Comparison of ENCODE assay signal across 11 cellular contexts in genomic region chr12:953776-954175, GRCh38. TPM values are rescaled to one million over a fixed set of nuclear protein-coding genes. Genes with fewer than 3 reads are reported as not detected.
DNase-seq lines count a peak whose midpoint lies in the region; ATAC-seq and TF ChIP-seq lines count a peak whose summit lies in the region.
"Had no signal": no experiment of that assay in that cellular context is flagged by ENCODE, and none has a peak within 500 bp of the region (broad histone marks: within the 10 kb centered on the region; RNA-seq: fewer than 3 reads in every experiment).

No MANE protein-coding gene starts in this region.

- H3K4me1 Mint-ChIP-seq in CD14-positive monocyte, result peaks cover 18% of the 10 kb centered on the region

- H3K36me3 Mint-ChIP-seq in CD14-positive monocyte, result no peaks in the 10 kb centered on the region

- H3K4me3 ChIP-seq in SK-N-MC (peak overlapping the region; percentile 54), fibroblast of the aortic adventitia (ENCODE audit: low read depth, low read length) (no peak overlapping the region), right cardiac atrium (ENCODE audit: low read length) (no peak overlapping the region), stomach (no peak overlapping the region)
- H3K4me3 ChIP-seq: prostate gland had no signal

- H3K27me3 Mint-ChIP-seq in CD14-positive monocyte (ENCODE audit: low read depth in 3 of 3), result no peaks in the 10 kb centered on the region

- H3K4me1 ChIP-seq in right cardiac atrium (ENCODE audit: control insufficient read depth, insufficient read depth, low read length), result peaks cover 3% of the 10 kb centered on the region
- H3K4me1 ChIP-seq in stomach, result peaks cover under 1 to 6% (median 3%) of the 10 kb centered on the region in 4 donors
- H3K4me1 ChIP-seq: prostate gland had no signal

- intact Hi-C loops in CD14-positive monocyte (cut with micrococcal nuclease) (loop anchor here (5.0 to 10.0 kb wide), 2 partner anchors 34 to 59 kb away; no protein-coding TSS in a partner anchor), right cardiac atrium (cut with DNase I) (loop anchor here in 1 of 4 donors (10.0 kb wide), 1 partner anchor 389 kb away; no protein-coding TSS in a partner anchor), stomach (cut with DNase I; ENCODE audit: low total_unique reads) (no loop called here)

- WGBS in right cardiac atrium, result 64% methylated on average over 7 of the region's 7 CpGs
- 64 to 78% (median 66%) methylated on average over 7 of the region's 7 CpGs for WGBS in stomach, 5 donors

- no peak for TF ChIP-seq CTCF in CD14-positive monocyte (IDR thresholded peaks at IDR 0.05)
- no peak for TF ChIP-seq CTCF in fibroblast of the aortic adventitia (IDR thresholded peaks at IDR 0.05; ENCODE audit: insufficient read depth, low read length)
- no peak for TF ChIP-seq CTCF in stomach (IDR thresholded peaks at IDR 0.05)

- peaks cover 0 to 2% (median 0%) of the 10 kb centered on the region in 7 donors for H3K9me3 Mint-ChIP-seq in CD14-positive monocyte
- H3K9me3 Mint-ChIP-seq: activated T-cell treated with anti-CD3 and anti-CD28 coated beads, Interleukin-2, amount 50 U/mL, for 72 hours had no signal

- TF ChIP-seq EP300 in stomach (IDR thresholded peaks at IDR 0.05), result no peak

- peak overlapping the region in 4 of 7 donors; percentile 25 to 77 (median 63) for H3K27ac Mint-ChIP-seq in CD14-positive monocyte
- H3K27ac Mint-ChIP-seq: activated T-cell treated with anti-CD3 and anti-CD28 coated beads, Interleukin-2, amount 50 U/mL, for 72 hours had no signal

- DNase-seq in CD14-positive monocyte (ENCODE audit: low spot score) (no peak), HS-5 (ENCODE audit: low read depth) (peak; percentile 64), SK-N-MC (ENCODE audit: low read depth, low spot score) (peak; percentile 8), fibroblast of the aortic adventitia (ENCODE audit: low read depth) (peak; percentile 44), right cardiac atrium (no peak), NCI-H82 treated with DMSO at 0.1 percent for 48 hours (lab: John Stamatoyannopoulos, UW; ENCODE audit: unreplicated experiment) (no peak), stomach (no peak)
- DNase-seq: kidney glomerular epithelial cell had no signal

- H3K36me3 ChIP-seq in SK-N-MC (ENCODE audit: insufficient read depth, low read length) (no peaks in the 10 kb centered on the region), stomach (no peaks in the 10 kb centered on the region)
- H3K36me3 ChIP-seq: prostate gland had no signal

- H3K27ac ChIP-seq in SK-N-MC (peak overlapping the region; percentile 90), right cardiac atrium (ENCODE audit: low read length) (no peak overlapping the region), stomach (no peak overlapping the region)
- H3K27ac ChIP-seq: prostate gland had no signal

- peak overlapping the region; percentile 6 for H3K9ac ChIP-seq in SK-N-MC (ENCODE audit: insufficient read length)

- TF ChIP-seq POLR2A in stomach (IDR thresholded peaks at IDR 0.05), result no peak

- H3K9me3 ChIP-seq in SK-N-MC (ENCODE audit: low read depth, low read length) (no peaks in the 10 kb centered on the region), right cardiac atrium (ENCODE audit: control insufficient read depth, low read length) (no peaks in the 10 kb centered on the region), stomach (no peaks in the 10 kb centered on the region)
- H3K9me3 ChIP-seq: prostate gland had no signal

- ATAC-seq in HG03565 (IDR thresholded peaks at IDR 0.05; ENCODE audit: unreplicated experiment), result no peak
- no peak for ATAC-seq in right cardiac atrium
- ATAC-seq: activated T-cell treated with anti-CD3 and anti-CD28 coated beads, Interleukin-2, amount 50 U/mL, for 72 hours had no signal

- no peaks in the 10 kb centered on the region for H3K27me3 ChIP-seq in right cardiac atrium (ENCODE audit: control insufficient read depth, insufficient read depth)
- H3K27me3 ChIP-seq in stomach, result no peaks in the 10 kb centered on the region

- H3K4me3 Mint-ChIP-seq in CD14-positive monocyte, result no peak overlapping the region
- H3K4me3 Mint-ChIP-seq: activated T-cell treated with anti-CD3 and anti-CD28 coated beads, Interleukin-2, amount 50 U/mL, for 72 hours had no signal

RNA-seq across cellular contexts. Expression of gene RAD52, which starts 4.3 kb away (rescaled TPM):
- polyA plus RNA-seq in CD14-positive monocyte (1 to 10 TPM in 1 of 2 donors, under 1 TPM in 1; 0.79 to 1.1 TPM), right cardiac atrium (4.3 TPM), stomach (1 to 10 TPM; 2.3 to 4.9 (median 2.4) TPM)
- total RNA-seq in fibroblast of the aortic adventitia (ENCODE audit: low replicate concordance) (8.0 and 10.8 TPM in 2 replicates), right cardiac atrium (1 to 10 TPM; 8.1 to 10.0 (median 9.3) TPM), stomach (10 to 100 TPM in 4 of 5 donors, 1 to 10 TPM in 1; 8.6 to 62.9 (median 25.1) TPM)

RNA-seq across cellular contexts. Expression of gene ERC1, which starts 37.2 kb away (rescaled TPM):
- polyA plus RNA-seq in CD14-positive monocyte (10 to 100 TPM in 1 of 2 donors, 1 to 10 TPM in 1; 4.0 to 14.3 TPM), right cardiac atrium (15.0 TPM), stomach (1 to 10 TPM; 3.8 to 8.3 (median 5.7) TPM)
- total RNA-seq in fibroblast of the aortic adventitia (ENCODE audit: low replicate concordance) (50.9 and 93.1 TPM in 2 replicates), right cardiac atrium (10 to 100 TPM; 62.4 to 71.4 (median 65.1) TPM), stomach (10 to 100 TPM; 47.1 to 69.4 (median 57.9) TPM)

Comparison
In these comparisons a context has a peak if more than half of its experiments do, and no peak if none do; other contexts are left out.
1. DNase-seq: peak in HS-5 (single experiment), SK-N-MC (single experiment) and fibroblast of the aortic adventitia (single experiment); none in CD14-positive monocyte (single experiment), right cardiac atrium (0 of 3), NCI-H82 treated with DMSO at 0.1 percent for 48 hours (single experiment) and stomach (single experiment).